9 cellular contexts compared by ENCODE assay signal in genomic region chr16:8798174-8798527, GRCh38. TPM values are rescaled to one million over a fixed set of nuclear protein-coding genes. Genes with fewer than 3 reads are reported as not detected.
A peak's percentile ranks its signal among the peaks of the same experiment; 100 is the strongest.
DNase-seq lines count a peak whose midpoint lies in the region; ATAC-seq, FAIRE-seq and TF ChIP-seq lines count a peak whose summit lies in the region.
"Had no signal": no experiment of that assay in that cellular context is flagged by ENCODE, and none has a peak within 500 bp of the region (broad histone marks: within the 10 kb centered on the region; RNA-seq: fewer than 3 reads in every experiment).

No MANE protein-coding gene starts in this region.

- H2BK120ac ChIP-seq in IMR-90 (ENCODE audit: low read depth, low read length) = peak overlapping the region; percentile 49

- peak overlapping the region; percentile 93 for H3K27ac ChIP-seq in IMR-90 (ENCODE audit: insufficient read depth, low read length)
- H3K27ac ChIP-seq in breast epithelium = peak overlapping the region; percentile 78 to 87
- H3K27ac ChIP-seq in mesodermal cell (ENCODE audit: low read depth, low read length, severe bottlenecking) = peak overlapping the region; percentile 89

- peaks cover 37% of the 10 kb centered on the region for H4K20me1 ChIP-seq in IMR-90 (ENCODE audit: insufficient read depth, low read length)

- intact Hi-C loops in activated CD4-positive, alpha-beta T cell treated with anti-CD3 and anti-CD28 coated beads, Interleukin-2, amount 10 ng/mL, durations not matched to agents 24 days and 14 days (cut with micrococcal nuclease) = loop anchor here (5.0 to 10.0 kb wide), 2 partner anchors 337 to 1944 kb away; partner anchors contain the start of gene NUBP1
- intact Hi-C loops in IMR-90 (cut with micrococcal nuclease) = loop anchor here (5.0 kb wide), 1 partner anchor 69 kb away; the partner anchor contains the start of gene CARHSP1
- intact Hi-C loops in breast epithelium (cut with DNase I; ENCODE audit: low total_unique reads) = loop anchor here (10.0 kb wide), 1 partner anchor 123 kb away; the partner anchor contains the start of gene ABAT

- H3K36me3 Mint-ChIP-seq in activated CD4-positive, alpha-beta T cell treated with anti-CD3 and anti-CD28 coated beads, Interleukin-2, amount 10 ng/mL, durations not matched to agents 24 days and 14 days (ENCODE audit: low read depth) = peaks cover 36% of the 10 kb centered on the region

- peak overlapping the region; percentile 100 for H2AK9ac ChIP-seq in IMR-90 (replicated peaks; ENCODE audit: low read depth, low read length, poor library complexity)

- no peaks in the 10 kb centered on the region for H3K27me3 Mint-ChIP-seq in activated CD4-positive, alpha-beta T cell treated with anti-CD3 and anti-CD28 coated beads, Interleukin-2, amount 10 ng/mL, durations not matched to agents 24 days and 14 days

- peak; percentile 15 for ATAC-seq in IMR-90 (ENCODE audit: low read depth)

- peaks cover 15% of the 10 kb centered on the region for H3K36me3 ChIP-seq in IMR-90 (ENCODE audit: control insufficient read depth, insufficient read depth, low read length)
- H3K36me3 ChIP-seq in breast epithelium = no peaks in the 10 kb centered on the region
- peaks cover 40% of the 10 kb centered on the region for H3K36me3 ChIP-seq in mesodermal cell (ENCODE audit: control insufficient read depth, insufficient read depth, low read length)

- H4K91ac ChIP-seq in IMR-90 (ENCODE audit: insufficient read depth, low read depth, low read length) = peak overlapping the region; percentile 95

- POLR2A ChIA-PET in IMR-90 (lab: Charles Lee; ENCODE audit: unreplicated experiment) = interaction anchor here (0.7 kb wide), 1 partner anchor 13 kb away, joined by 5 read pairs; no protein-coding TSS in a partner anchor

- H2AK5ac ChIP-seq in IMR-90 (ENCODE audit: low read depth, low read length) = peak overlapping the region; percentile 80

- H3K56ac ChIP-seq in IMR-90 (ENCODE audit: extremely low read depth, insufficient read depth, low read length) = peak overlapping the region; percentile 68

- H3K4me1 Mint-ChIP-seq in activated CD4-positive, alpha-beta T cell treated with anti-CD3 and anti-CD28 coated beads, Interleukin-2, amount 10 ng/mL, durations not matched to agents 24 days and 14 days = peaks cover 24% of the 10 kb centered on the region

- peak overlapping the region; percentile 91 for H2AFZ ChIP-seq in IMR-90 (replicated peaks; ENCODE audit: low read length, poor library complexity)

- peak overlapping the region; percentile 16; the same call in 1 of the 3 replicates for H2BK15ac ChIP-seq in IMR-90 (ENCODE audit: low read depth, low read length)

- TF ChIP-seq RAD21 in IMR-90 (IDR thresholded peaks at IDR 0.05; ENCODE audit: low read length) = no peak

- peak overlapping the region; percentile 25 for H3K18ac ChIP-seq in IMR-90 (ENCODE audit: low read depth, low read length)

- no peak for FAIRE-seq in urothelium cell line (lab: Jason Lieb, UNC)
- FAIRE-seq: islet of Langerhans had no signal

- H4K5ac ChIP-seq in IMR-90 (ENCODE audit: low read depth, low read length) = peak overlapping the region; percentile 80

- H3K79me1 ChIP-seq in IMR-90 (ENCODE audit: low read depth in 1 of 2, low read length in 2 of 2) = peaks cover 18 to 52% of the 10 kb centered on the region in 2 experiments

- H3K9ac ChIP-seq in IMR-90 (ENCODE audit: low read depth, low read length) = peak overlapping the region; percentile 90

- H3K23ac ChIP-seq in IMR-90 (ENCODE audit: low read depth, low read length) = peak overlapping the region; percentile 90

- peak overlapping the region; percentile 93 for H3K4ac ChIP-seq in IMR-90 (ENCODE audit: low read depth, low read length)

- H3K27me3 ChIP-seq in IMR-90 (ENCODE audit: control insufficient read depth, insufficient read depth, low read length) (no peaks in the 10 kb centered on the region), breast epithelium (no peaks in the 10 kb centered on the region)

- peak overlapping the region; percentile 95 for H3K27ac Mint-ChIP-seq in activated CD4-positive, alpha-beta T cell treated with anti-CD3 and anti-CD28 coated beads, Interleukin-2, amount 10 ng/mL, durations not matched to agents 24 days and 14 days

- H3K9me3 ChIP-seq in IMR-90 (ENCODE audit: control insufficient read depth, insufficient read depth, low read length) (no peaks in the 10 kb centered on the region), breast epithelium (no peaks in the 10 kb centered on the region), mesodermal cell (ENCODE audit: control insufficient read depth, low read length) (no peaks in the 10 kb centered on the region)

- TF ChIP-seq POLR2A in IMR-90 (IDR thresholded peaks at IDR 0.05; ENCODE audit: low read depth, low read length) (no peak; the same call in 1 of the 2 replicates), breast epithelium (IDR thresholded peaks at IDR 0.05) (no peak)

- H3K4me3 Mint-ChIP-seq in activated CD4-positive, alpha-beta T cell treated with anti-CD3 and anti-CD28 coated beads, Interleukin-2, amount 10 ng/mL, durations not matched to agents 24 days and 14 days = peak overlapping the region; percentile 98

- dilution Hi-C loops in IMR-90 (cut with HindIII; ENCODE audit: low sequenced_read_pairs, unreplicated experiment) = no loop called here

- peak overlapping the region; percentile 90 for H2BK5ac ChIP-seq in IMR-90 (ENCODE audit: low read depth, low read length, poor library complexity, severe bottlenecking)

- in situ Hi-C loops in IMR-90 (cut with MboI; ENCODE audit: low sequenced_read_pairs) = no loop called here

- peak overlapping the region; percentile 89 to 96 for H4K8ac ChIP-seq in IMR-90 (ENCODE audit: low read depth in 2 of 2, low read length in 2 of 2)

- H3K9me3 Mint-ChIP-seq in activated CD4-positive, alpha-beta T cell treated with anti-CD3 and anti-CD28 coated beads, Interleukin-2, amount 10 ng/mL, durations not matched to agents 24 days and 14 days = no peaks in the 10 kb centered on the region

- H3K4me2 ChIP-seq in IMR-90 (ENCODE audit: low read depth, low read length) = peak overlapping the region; percentile 97

- WGBS in IMR-90 (ENCODE audit: extremely low coverage in 2 of 2, insufficient read length in 1 of 2), 2 experiments = 0% methylated on average over 1 of the region's 6 CpGs; no CpG with 5 or more reads in 1 of the 2 experiments
- WGBS in mesodermal cell (ENCODE audit: insufficient coverage in 2 of 2), 2 experiments = 0% methylated on average over 5 to 6 of the region's 6 CpGs

- CTCF ChIA-PET in IMR-90 (lab: Yijun Ruan, JAX) = no interaction called here

- TF ChIP-seq CTCF in IMR-90 (conservative IDR thresholded peaks at IDR 0.05; ENCODE audit: low read depth, low read length) (no peak), breast epithelium (IDR thresholded peaks at IDR 0.05) (no peak)

- no peak for DNase-seq in activated CD4-positive, alpha-beta T cell treated with anti-CD3 and anti-CD28 coated beads, Interleukin-2, amount 10 ng/mL, durations not matched to agents 24 days and 14 days
- DNase-seq in activated CD4-positive, alpha-beta T cell treated with anti-CD3 and anti-CD28 coated beads, Interleukin-2, amount 50 U/mL, for 48 hours = no peak
- DNase-seq in IMR-90 (peak; percentile 36), breast epithelium (ENCODE audit: low spot score in 2 of 2) (no peak), COR-L47 (lab: John Stamatoyannopoulos, UW) (no peak), urothelium cell line (ENCODE audit: low spot score) (no peak), mucosa of gallbladder (ENCODE audit: low spot score) (no peak)

- 0 out of 2 replicates have a peak overlapping the region, but pooled peaks have one; percentile 28 for H2BK20ac ChIP-seq in IMR-90 (ENCODE audit: low read depth, low read length)

- peaks cover 8% of the 10 kb centered on the region for H3K9me1 ChIP-seq in IMR-90 (ENCODE audit: insufficient read depth, low read length)

- H3K4me1 ChIP-seq in IMR-90 (ENCODE audit: control insufficient read depth, insufficient read depth, low read length) (peaks cover 7% of the 10 kb centered on the region), breast epithelium (peaks cover 0 to 14% of the 10 kb centered on the region in 2 donors), mesodermal cell (ENCODE audit: control insufficient read depth, insufficient read depth, low read length, poor library complexity, severe bottlenecking) (peaks cover 11% of the 10 kb centered on the region)

- H3K4me3 ChIP-seq in IMR-90 (ENCODE audit: insufficient read depth, low read depth, low read length) (peak overlapping the region; percentile 78), breast epithelium (peak overlapping the region; percentile 76 to 99 (median 88)), mesodermal cell (ENCODE audit: extremely low read depth, insufficient read depth, low read length, poor library complexity, severe bottlenecking) (peak overlapping the region; percentile 99)

- H3K14ac ChIP-seq in IMR-90 (replicated peaks; ENCODE audit: low read depth, low read length) = peak overlapping the region; percentile 99

- BruUV-seq in IMR-90 (replicated peaks; lab: Mats Ljungman, UMichigan) = TSS peak; percentile 47

TF ChIP-seq in IMR-90, 13 proteins besides CTCF, POLR2A, EP300 and RAD21 (continues in another document):
- no peak for TF ChIP-seq USF2 (IDR thresholded peaks at IDR 0.05; ENCODE audit: low read depth, low read length)

RNA-seq across cellular contexts. Expression of gene PMM2, which starts 0.5 kb away (rescaled TPM):
- 74.1 and 74.9 TPM in 2 replicates for total RNA-seq in activated CD4-positive, alpha-beta T cell treated with anti-CD3 and anti-CD28 coated beads, Interleukin-2, amount 10 ng/mL, durations not matched to agents 24 days and 14 days
- 25.8 and 36.1 TPM in 2 replicates for total RNA-seq in IMR-90 (2012; rRNA removed)
- 38.8 and 38.9 TPM in 2 replicates for polyA plus RNA-seq in IMR-90 (2012; rRNA removed)
- 18.0 and 30.7 TPM in 2 replicates for polyA plus RNA-seq in IMR-90 (2012; cell fraction: cytosol; rRNA removed)
- polyA plus RNA-seq in IMR-90 (2012; cell fraction: nucleus; rRNA removed; ENCODE audit: low replicate concordance) = 34.1 and 50.2 TPM in 2 replicates
- 10 to 100 TPM; 21.4 to 36.4 (median 33.8) TPM for total RNA-seq in breast epithelium
- 25.3 TPM for polyA plus RNA-seq in mesodermal cell (2013, experiment 1 of 2)
- 21.6 TPM for polyA plus RNA-seq in mesodermal cell (2013, experiment 2 of 2)
- 33.2 TPM for total RNA-seq in mucosa of gallbladder

RNA-seq across cellular contexts. Expression of gene TMEM186, which starts 0.7 kb away (rescaled TPM):
- 19.3 and 20.4 TPM in 2 replicates for total RNA-seq in activated CD4-positive, alpha-beta T cell treated with anti-CD3 and anti-CD28 coated beads, Interleukin-2, amount 10 ng/mL, durations not matched to agents 24 days and 14 days
- total RNA-seq in IMR-90 (2012; rRNA removed) (5.7 and 5.8 TPM in 2 replicates), breast epithelium (1 to 10 TPM; 7.2 to 9.4 (median 7.5) TPM), mucosa of gallbladder (11.1 TPM)
- 6.0 and 6.8 TPM in 2 replicates for polyA plus RNA-seq in IMR-90 (2012; rRNA removed)
- polyA plus RNA-seq in IMR-90 (2012; cell fraction: cytosol; rRNA removed) = 7.1 and 10.8 TPM in 2 replicates
- polyA plus RNA-seq in IMR-90 (2012; cell fraction: nucleus; rRNA removed; ENCODE audit: low replicate concordance) = 4.1 and 5.4 TPM in 2 replicates
- polyA plus RNA-seq in mesodermal cell (2013, experiment 1 of 2) = 6.1 TPM
- 6.0 TPM for polyA plus RNA-seq in mesodermal cell (2013, experiment 2 of 2)
